ENCODE assay signal across 15 cellular contexts in genomic region chr1:100989306-100990077, GRCh38. TPM values are rescaled to one million over a fixed set of nuclear protein-coding genes. Genes with fewer than 3 reads are reported as not detected.
DNase-seq lines count a peak whose midpoint lies in the region; ATAC-seq and TF ChIP-seq lines count a peak whose summit lies in the region.
"Had no signal": no experiment of that assay in that cellular context is flagged by ENCODE, and none has a peak within 500 bp of the region (broad histone marks: within the 10 kb centered on the region; RNA-seq: fewer than 3 reads in every experiment).

No MANE protein-coding gene starts in this region.

- H3K36me3 ChIP-seq in SJCRH30, result peaks cover 19% of the 10 kb centered on the region
- H3K36me3 ChIP-seq in esophagus muscularis mucosa, result peaks cover 0 to 5% (median 0%) of the 10 kb centered on the region in 4 donors
- H3K36me3 ChIP-seq in neural cell (ENCODE audit: insufficient read depth, low read length), result no peaks in the 10 kb centered on the region
- H3K36me3 ChIP-seq in left ventricle myocardium inferior, result peaks cover 38% of the 10 kb centered on the region
- H3K36me3 ChIP-seq: vagina had no signal

- WGBS in esophagus muscularis mucosa, result 26% methylated on average over 2 of the region's 2 CpGs

- TF ChIP-seq POLR2A in esophagus muscularis mucosa (IDR thresholded peaks at IDR 0.05; ENCODE audit: low read depth), result no peak

- intact Hi-C loops in esophagus muscularis mucosa (cut with DNase I) (no loop called here), left ventricle myocardium inferior (cut with micrococcal nuclease) (no loop called here)

- H3K27ac ChIP-seq in SJCRH30, result peak overlapping the region; percentile 21; the same call in 1 of the 2 replicates
- peak overlapping the region; percentile 52 to 64 (median 57) for H3K27ac ChIP-seq in esophagus muscularis mucosa (replicated peaks in 1 of 4)
- H3K27ac ChIP-seq in neural cell (ENCODE audit: low read length), result no peak overlapping the region
- no peak overlapping the region for H3K27ac ChIP-seq in left ventricle myocardium inferior (replicated peaks)
- H3K27ac ChIP-seq: vagina had no signal

- ATAC-seq in GM19463 (IDR thresholded peaks at IDR 0.05; ENCODE audit: unreplicated experiment), result no peak
- ATAC-seq in HG02642 (IDR thresholded peaks at IDR 0.05; ENCODE audit: poor library complexity, unreplicated experiment), result no peak

- no peak for TF ChIP-seq EP300 in esophagus muscularis mucosa (IDR thresholded peaks at IDR 0.05)
- peak; percentile 68 for TF ChIP-seq EP300 in neural cell (conservative IDR thresholded peaks at IDR 0.05; ENCODE audit: poor library complexity, severe bottlenecking)

- TF ChIP-seq CTCF in esophagus muscularis mucosa (IDR thresholded peaks at IDR 0.05), result no peak
- TF ChIP-seq CTCF in neural cell (IDR thresholded peaks at IDR 0.05; ENCODE audit: poor library complexity, severe bottlenecking), result no peak
- TF ChIP-seq CTCF in left ventricle myocardium inferior (IDR thresholded peaks at IDR 0.05; ENCODE audit: borderline replicate concordance), result no peak

- no peak overlapping the region for H3K4me2 ChIP-seq in neural cell (ENCODE audit: low read length)

- H3K4me1 ChIP-seq in SJCRH30, result peaks cover 26% of the 10 kb centered on the region
- H3K4me1 ChIP-seq in esophagus muscularis mucosa, result peaks cover 6 to 25% (median 21%) of the 10 kb centered on the region in 4 donors
- peaks cover 8% of the 10 kb centered on the region for H3K4me1 ChIP-seq in left ventricle myocardium inferior
- H3K4me1 ChIP-seq: vagina had no signal

- no peak overlapping the region for H3K9ac ChIP-seq in neural cell (ENCODE audit: low read length)

- H3K4me3 ChIP-seq in SJCRH30 (no peak overlapping the region), esophagus muscularis mucosa (no peak overlapping the region), neural cell (ENCODE audit: low read length) (no peak overlapping the region), left ventricle myocardium inferior (no peak overlapping the region)
- H3K4me3 ChIP-seq: vagina had no signal

- H3K9me2 ChIP-seq in neural cell (ENCODE audit: insufficient read depth, low read length), result no peaks in the 10 kb centered on the region

- peak; percentile 88 for DNase-seq in EH (ENCODE audit: low read depth)
- peak; percentile 21 to 60 for DNase-seq in SJCRH30
- DNase-seq in esophagus muscularis mucosa (ENCODE audit: extremely low spot score), result no peak
- DNase-seq in left ventricle myocardium inferior, result no peak
- DNase-seq in activated naive CD4-positive, alpha-beta T cell treated with anti-CD3 and anti-CD28 coated beads, Interleukin-2, amount 50 U/mL, for 16 hours, result no peak
- DNase-seq: activated CD4-positive, alpha-beta T cell treated with anti-CD3 and anti-CD28 coated beads for 1 hour; cortex of kidney; NCI-H1048; NCI-H510A; SIG-M5; stimulated activated CD4-positive, alpha-beta T cell treated with anti-CD3 and anti-CD28 coated beads, Interleukin-12 subunit alpha, Interleukin-12 subunit beta, amount 100 ng/mL, for 4 hours had no signal

- H4K20me1 ChIP-seq in neural cell (ENCODE audit: insufficient read depth), result no peaks in the 10 kb centered on the region

- H3F3A ChIP-seq in neural cell (ENCODE audit: insufficient read depth, low read length, poor library complexity, severe bottlenecking), result no peaks in the 10 kb centered on the region

- H3K27me3 ChIP-seq in SJCRH30 (no peaks in the 10 kb centered on the region), esophagus muscularis mucosa (no peaks in the 10 kb centered on the region), neural cell (ENCODE audit: insufficient read depth, low read depth, low read length) (no peaks in the 10 kb centered on the region), left ventricle myocardium inferior (ENCODE audit: low read depth) (no peaks in the 10 kb centered on the region)
- H3K27me3 ChIP-seq: vagina had no signal

- TF ChIP-seq RAD21 in neural cell (conservative IDR thresholded peaks at IDR 0.05), result no peak

- no peaks in the 10 kb centered on the region for H3K9me3 ChIP-seq in SJCRH30 (replicated peaks)
- H3K9me3 ChIP-seq in esophagus muscularis mucosa, result no peaks in the 10 kb centered on the region
- no peaks in the 10 kb centered on the region for H3K9me3 ChIP-seq in neural cell (ENCODE audit: low read length)
- H3K9me3 ChIP-seq in left ventricle myocardium inferior (replicated peaks), result no peaks in the 10 kb centered on the region
- H3K9me3 ChIP-seq: vagina had no signal

- no peaks in the 10 kb centered on the region for H3K79me2 ChIP-seq in neural cell (replicated peaks; ENCODE audit: insufficient read depth, low read length)

- H2AFZ ChIP-seq in neural cell (ENCODE audit: low read depth, low read length), result no peak overlapping the region

TF ChIP-seq in neural cell, 6 proteins besides CTCF, POLR2A, EP300 and RAD21:
- no peak for TF ChIP-seq POLR2AphosphoS5 (IDR thresholded peaks at IDR 0.05)
- no peak for TF ChIP-seq EZH2 (IDR thresholded peaks at IDR 0.05; ENCODE audit: borderline replicate concordance, insufficient read depth, low read length, poor library complexity, severe bottlenecking)
- TF ChIP-seq TAF1 (IDR thresholded peaks at IDR 0.05; ENCODE audit: low read depth), result no peak
- no peak for TF ChIP-seq SMC3 (conservative IDR thresholded peaks at IDR 0.05; ENCODE audit: poor library complexity)
- TF ChIP-seq MXI1 (conservative IDR thresholded peaks at IDR 0.05; ENCODE audit: poor library complexity, severe bottlenecking), result no peak

RNA-seq across cellular contexts. Expression of gene DPH5, which starts 36.1 kb away (rescaled TPM):
- 41.4 TPM in 2 replicates for total RNA-seq in SJCRH30 (2014; rRNA removed; shearing (Covaris generic))
- total RNA-seq in esophagus muscularis mucosa, result 10 to 100 TPM; 12.5 to 18.1 (median 15.1) TPM
- 46.0 and 55.7 TPM in 2 replicates for polyA plus RNA-seq in neural cell
- polyA minus RNA-seq in neural cell, result 29.7 and 34.8 TPM in 2 replicates
- total RNA-seq in left ventricle myocardium inferior, result 40.0 TPM

Comparison
In these comparisons a context has a peak if more than half of its experiments do, and no peak if none do; other contexts are left out.
1. DNase-seq: peak in EH (single experiment) and SJCRH30 (2 of 2); none in esophagus muscularis mucosa (single experiment), left ventricle myocardium inferior (single experiment) and activated naive CD4-positive, alpha-beta T cell treated with anti-CD3 and anti-CD28 coated beads, Interleukin-2, amount 50 U/mL, for 16 hours (single experiment).
2. H3K27ac ChIP-seq: peak in SJCRH30 (single experiment) and esophagus muscularis mucosa (4 of 4); none in neural cell (single experiment) and left ventricle myocardium inferior (single experiment).